Comparison of ENCODE assay signal across 8 cellular contexts in genomic region chr14:26598081-26598671, GRCh38.
DNase-seq lines count a peak whose midpoint lies in the region; ATAC-seq lines count a peak whose summit lies in the region.

No MANE protein-coding gene starts in this region.

- DNase-seq in COR-L47 (lab: John Stamatoyannopoulos, UW) (peak; percentile 88), HPDE6-E6E7 (ENCODE audit: extremely low spot score) (peak; percentile 49), OCI-M2 (lab: John Stamatoyannopoulos, UW; ENCODE audit: unreplicated experiment) (peak; percentile 92), cerebellar nuclear complex (lab: John Stamatoyannopoulos, UW) (peak; percentile 73 to 98), iris pigment epithelial cell (ENCODE audit: low read depth) (peak; percentile 76), skeletal muscle cell (ENCODE audit: low read depth) (peak; percentile 78)

- peak overlapping the region; percentile 75 for H3K4me3 ChIP-seq in skeletal muscle cell (ENCODE audit: low read depth, low read length)

- ATAC-seq in GM21786 (IDR thresholded peaks at IDR 0.05; ENCODE audit: unreplicated experiment), result no peak
- no peak for ATAC-seq in GM19351 (IDR thresholded peaks at IDR 0.05; ENCODE audit: unreplicated experiment)
